Comparison of ENCODE assay signal across 1 cellular context in the genomic region with DNA sequence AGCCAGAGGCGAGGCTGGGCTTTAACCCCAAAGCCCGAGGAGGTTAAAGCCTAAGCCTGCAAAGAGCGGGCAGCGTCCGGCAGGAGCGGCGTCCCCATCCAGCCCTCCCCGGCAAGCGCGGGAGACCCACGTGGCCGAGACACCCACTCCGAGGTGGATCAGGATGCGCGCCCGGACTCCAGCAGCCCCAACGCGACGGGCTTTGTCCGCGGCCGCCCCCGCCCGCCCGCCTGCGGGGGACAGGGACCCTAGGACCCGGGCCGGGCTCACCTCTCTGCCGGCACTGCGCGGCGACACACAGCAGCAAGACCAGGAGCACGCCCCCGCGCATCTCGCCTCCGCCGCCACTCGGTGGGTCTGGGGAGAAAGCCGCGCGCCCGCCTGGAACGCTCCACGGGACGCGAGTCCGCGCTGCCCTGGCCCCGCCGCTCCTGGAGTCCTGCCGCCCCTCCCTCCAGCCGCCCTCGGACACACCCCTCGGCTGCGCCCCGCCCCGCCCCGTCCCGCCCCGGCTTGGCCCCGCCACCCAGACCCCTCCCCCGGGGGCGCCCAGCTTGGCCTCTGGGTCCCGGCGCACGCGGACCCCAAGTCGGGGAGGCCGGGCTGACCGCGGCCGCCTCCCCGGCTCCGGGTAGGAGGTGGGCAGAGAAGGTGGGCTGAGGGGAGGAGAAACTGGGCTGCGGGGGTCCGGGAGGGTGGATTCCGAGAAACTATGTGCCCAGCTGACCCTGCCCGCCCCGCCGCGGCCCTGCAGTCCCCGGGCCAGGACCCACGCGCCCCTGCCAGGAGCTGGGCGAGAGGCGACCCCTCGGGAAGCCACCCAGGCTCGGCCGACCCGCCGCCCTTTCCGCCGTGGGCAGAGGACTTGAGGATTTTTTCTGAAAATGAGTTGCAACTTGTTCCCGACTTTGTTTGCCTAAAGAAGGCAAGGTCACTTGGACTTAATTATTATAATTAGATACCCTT.
TF ChIP-seq lines count a peak whose summit lies in the region.

A gene with protein sequence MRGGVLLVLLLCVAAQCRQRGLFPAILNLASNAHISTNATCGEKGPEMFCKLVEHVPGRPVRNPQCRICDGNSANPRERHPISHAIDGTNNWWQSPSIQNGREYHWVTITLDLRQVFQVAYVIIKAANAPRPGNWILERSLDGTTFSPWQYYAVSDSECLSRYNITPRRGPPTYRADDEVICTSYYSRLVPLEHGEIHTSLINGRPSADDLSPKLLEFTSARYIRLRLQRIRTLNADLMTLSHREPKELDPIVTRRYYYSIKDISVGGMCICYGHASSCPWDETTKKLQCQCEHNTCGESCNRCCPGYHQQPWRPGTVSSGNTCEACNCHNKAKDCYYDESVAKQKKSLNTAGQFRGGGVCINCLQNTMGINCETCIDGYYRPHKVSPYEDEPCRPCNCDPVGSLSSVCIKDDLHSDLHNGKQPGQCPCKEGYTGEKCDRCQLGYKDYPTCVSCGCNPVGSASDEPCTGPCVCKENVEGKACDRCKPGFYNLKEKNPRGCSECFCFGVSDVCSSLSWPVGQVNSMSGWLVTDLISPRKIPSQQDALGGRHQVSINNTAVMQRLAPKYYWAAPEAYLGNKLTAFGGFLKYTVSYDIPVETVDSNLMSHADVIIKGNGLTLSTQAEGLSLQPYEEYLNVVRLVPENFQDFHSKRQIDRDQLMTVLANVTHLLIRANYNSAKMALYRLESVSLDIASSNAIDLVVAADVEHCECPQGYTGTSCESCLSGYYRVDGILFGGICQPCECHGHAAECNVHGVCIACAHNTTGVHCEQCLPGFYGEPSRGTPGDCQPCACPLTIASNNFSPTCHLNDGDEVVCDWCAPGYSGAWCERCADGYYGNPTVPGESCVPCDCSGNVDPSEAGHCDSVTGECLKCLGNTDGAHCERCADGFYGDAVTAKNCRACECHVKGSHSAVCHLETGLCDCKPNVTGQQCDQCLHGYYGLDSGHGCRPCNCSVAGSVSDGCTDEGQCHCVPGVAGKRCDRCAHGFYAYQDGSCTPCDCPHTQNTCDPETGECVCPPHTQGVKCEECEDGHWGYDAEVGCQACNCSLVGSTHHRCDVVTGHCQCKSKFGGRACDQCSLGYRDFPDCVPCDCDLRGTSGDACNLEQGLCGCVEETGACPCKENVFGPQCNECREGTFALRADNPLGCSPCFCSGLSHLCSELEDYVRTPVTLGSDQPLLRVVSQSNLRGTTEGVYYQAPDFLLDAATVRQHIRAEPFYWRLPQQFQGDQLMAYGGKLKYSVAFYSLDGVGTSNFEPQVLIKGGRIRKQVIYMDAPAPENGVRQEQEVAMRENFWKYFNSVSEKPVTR (N-terminal part only) (minus strand): TSS at position 408 of the 966 bp plus-strand sequence. CDS start 77 bp downstream, at position 331.

TF ChIP-seq in liver, 16 proteins besides CTCF, POLR2A, EP300 and RAD21:
- TF ChIP-seq, protein P1, sequence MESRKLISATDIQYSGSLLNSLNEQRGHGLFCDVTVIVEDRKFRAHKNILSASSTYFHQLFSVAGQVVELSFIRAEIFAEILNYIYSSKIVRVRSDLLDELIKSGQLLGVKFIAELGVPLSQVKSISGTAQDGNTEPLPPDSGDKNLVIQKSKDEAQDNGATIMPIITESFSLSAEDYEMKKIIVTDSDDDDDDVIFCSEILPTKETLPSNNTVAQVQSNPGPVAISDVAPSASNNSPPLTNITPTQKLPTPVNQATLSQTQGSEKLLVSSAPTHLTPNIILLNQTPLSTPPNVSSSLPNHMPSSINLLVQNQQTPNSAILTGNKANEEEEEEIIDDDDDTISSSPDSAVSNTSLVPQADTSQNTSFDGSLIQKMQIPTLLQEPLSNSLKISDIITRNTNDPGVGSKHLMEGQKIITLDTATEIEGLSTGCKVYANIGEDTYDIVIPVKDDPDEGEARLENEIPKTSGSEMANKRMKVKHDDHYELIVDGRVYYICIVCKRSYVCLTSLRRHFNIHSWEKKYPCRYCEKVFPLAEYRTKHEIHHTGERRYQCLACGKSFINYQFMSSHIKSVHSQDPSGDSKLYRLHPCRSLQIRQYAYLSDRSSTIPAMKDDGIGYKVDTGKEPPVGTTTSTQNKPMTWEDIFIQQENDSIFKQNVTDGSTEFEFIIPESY (IDR thresholded peaks at IDR 0.05) = no peak
- no peak for TF ChIP-seq YY1 (IDR thresholded peaks at IDR 0.05)
TF ChIP-seq in liver: peak in this region for 0.
